In the genomic region with DNA sequence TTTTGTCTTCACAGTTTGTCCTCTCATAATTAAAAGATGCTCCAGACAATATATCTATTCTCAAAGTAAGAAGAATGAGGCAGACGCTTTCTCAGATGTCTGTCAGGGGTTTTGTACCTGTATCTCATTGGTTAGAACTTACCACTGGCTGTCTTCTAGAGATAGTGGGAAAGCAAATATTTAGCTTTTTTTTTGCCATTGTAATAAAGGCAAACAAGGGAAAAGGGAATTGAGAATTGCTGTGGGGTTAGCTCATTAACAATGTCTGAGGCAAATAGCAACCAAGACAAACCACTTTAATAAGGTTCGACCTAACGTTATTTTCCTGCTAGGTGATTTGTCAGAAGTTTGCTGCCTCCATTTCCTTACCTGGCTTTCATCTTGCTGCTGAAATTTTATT, we compare ENCODE assay signal across 19 cellular contexts. TPM values are rescaled to one million over a fixed set of nuclear protein-coding genes. Genes with fewer than 3 reads are reported as not detected.
DNase-seq lines count a peak whose midpoint lies in the region; ATAC-seq, FAIRE-seq and TF ChIP-seq lines count a peak whose summit lies in the region.
"Had no signal": no experiment of that assay in that cellular context is flagged by ENCODE, and none has a peak within 500 bp of the region (broad histone marks: within the 10 kb centered on the region; RNA-seq: fewer than 3 reads in every experiment).

No MANE protein-coding gene starts in this region.

- H2AFZ ChIP-seq in HepG2 (ENCODE audit: low read length): no peak overlapping the region

- ATAC-seq in HepG2: no peak
- ATAC-seq: CD8-positive, alpha-beta T cell had no signal

- H3K36me3 Mint-ChIP-seq in MCF 10A (ENCODE audit: insufficient read depth, unreplicated experiment): peaks cover 85% of the 10 kb centered on the region
- peaks cover 38% of the 10 kb centered on the region for H3K36me3 Mint-ChIP-seq in chondrocyte (ENCODE audit: low read depth)

- H3K9me3 Mint-ChIP-seq in MCF 10A (ENCODE audit: unreplicated experiment) (no peaks in the 10 kb centered on the region), chondrocyte (ENCODE audit: low read depth) (no peaks in the 10 kb centered on the region)
- H3K9me3 Mint-ChIP-seq: CD8-positive, alpha-beta T cell had no signal

- no peaks in the 10 kb centered on the region for H3K27me3 Mint-ChIP-seq in MCF 10A (ENCODE audit: insufficient read depth, unreplicated experiment)
- H3K27me3 Mint-ChIP-seq in chondrocyte (ENCODE audit: low read depth): no peaks in the 10 kb centered on the region

- BruUV-seq in MCF 10A (replicated peaks; lab: Mats Ljungman, UMichigan) (no TSS peak), HepG2 (replicated peaks; lab: Mats Ljungman, UMichigan) (no TSS peak)

- no peak for TF ChIP-seq RAD21 in HepG2 (CRISPR knock-in tag; IDR thresholded peaks at IDR 0.05)

- peaks cover 31% of the 10 kb centered on the region for H4K20me1 ChIP-seq in HepG2 (ENCODE audit: insufficient read depth, low read length)

- H3K27me3 ChIP-seq in breast epithelium (no peaks in the 10 kb centered on the region), HepG2 (ENCODE audit: control insufficient read depth in 1 of 2, insufficient read depth in 2 of 2, low read length in 2 of 2) (no peaks in the 10 kb centered on the region)
- H3K27me3 ChIP-seq: BLaER1 had no signal

- intact Hi-C loops in MCF 10A (cut with micrococcal nuclease) (no loop called here), breast epithelium (cut with DNase I; ENCODE audit: low total_unique reads) (no loop called here), HepG2 (cut with micrococcal nuclease; ENCODE audit: unreplicated experiment) (no loop called here)

- H3K4me3 ChIP-seq in breast epithelium: no peak overlapping the region
- H3K4me3 ChIP-seq in HepG2 (replicated peaks in 1 of 3; ENCODE audit: insufficient read depth in 1 of 3, low read depth in 2 of 3, low read length in 3 of 3): no peak overlapping the region
- H3K4me3 ChIP-seq: BLaER1 had no signal

- H3K4me1 Mint-ChIP-seq in MCF 10A (ENCODE audit: insufficient read depth, unreplicated experiment) (peaks cover 14% of the 10 kb centered on the region), chondrocyte (ENCODE audit: low read depth) (no peaks in the 10 kb centered on the region)

- H3K36me3 ChIP-seq in breast epithelium (peaks cover 8% of the 10 kb centered on the region), HepG2 (replicated peaks in 1 of 2; ENCODE audit: control insufficient read depth in 1 of 2, insufficient read depth in 2 of 2, low read length in 2 of 2) (peaks cover 25 to 87% of the 10 kb centered on the region in 2 experiments)

- H3K4me3 Mint-ChIP-seq in MCF 10A (ENCODE audit: unreplicated experiment): no peak overlapping the region
- H3K4me3 Mint-ChIP-seq in chondrocyte (ENCODE audit: unreplicated experiment): no peak overlapping the region
- H3K4me3 Mint-ChIP-seq: CD8-positive, alpha-beta T cell had no signal

- no peak overlapping the region for H3K4me2 ChIP-seq in HepG2 (ENCODE audit: low read depth, low read length)
- H3K4me2 ChIP-seq: BLaER1 had no signal

- H3K79me2 ChIP-seq in HepG2 (ENCODE audit: insufficient read depth, low read length): peaks cover 38% of the 10 kb centered on the region

- 96% methylated on average over 3 of the region's 3 CpGs for WGBS in HepG2 (ENCODE audit: low lambda C conversion rate)

- DNase-seq in MCF 10A (ENCODE audit: unreplicated experiment): no peak
- no peak for DNase-seq in breast epithelium (ENCODE audit: low spot score in 2 of 2)
- peak; percentile 9 for DNase-seq in GM20000 (ENCODE audit: low spot score)
- DNase-seq in HepG2 (ENCODE audit: low spot score): no peak
- DNase-seq in chondrocyte (ENCODE audit: low spot score): no peak
- DNase-seq in COR-L47 (lab: John Stamatoyannopoulos, UW): no peak
- no peak for DNase-seq in NCI-H526 treated with DMSO at 0.1 percent for 48 hours (lab: John Stamatoyannopoulos, UW)
- DNase-seq: CD8-positive, alpha-beta T cell; DMS53; EL; KBM-7; NCI-H1417; NCI-H187; NCI-H2107; NCI-H510A; NCI-H774; RPMI8226 had no signal

- H3K9me3 ChIP-seq in breast epithelium (no peaks in the 10 kb centered on the region), HepG2 (ENCODE audit: low read length) (no peaks in the 10 kb centered on the region)
- H3K9me3 ChIP-seq: BLaER1 had no signal

- no peak for TF ChIP-seq CTCF in MCF 10A (IDR thresholded peaks at IDR 0.05; ENCODE audit: unreplicated experiment)
- TF ChIP-seq CTCF in breast epithelium (IDR thresholded peaks at IDR 0.05): no peak
- no peak for TF ChIP-seq CTCF in GM20000 (IDR thresholded peaks at IDR 0.05; ENCODE audit: extremely low read depth, missing control alignments)
- TF ChIP-seq CTCF in HepG2 (CRISPR knock-in tag; IDR thresholded peaks at IDR 0.05): no peak
- TF ChIP-seq CTCF in chondrocyte (IDR thresholded peaks at IDR 0.05): no peak

- no peaks in the 10 kb centered on the region for H3K4me1 ChIP-seq in breast epithelium
- peaks cover 21% of the 10 kb centered on the region for H3K4me1 ChIP-seq in HepG2 (ENCODE audit: insufficient read depth, low read length)
- H3K4me1 ChIP-seq: BLaER1 had no signal

- H3K9ac ChIP-seq in HepG2 (ENCODE audit: insufficient read depth, low read depth, low read length): no peak overlapping the region
- H3K9ac ChIP-seq: BLaER1 had no signal

- POLR2A ChIA-PET in MCF 10A (lab: Yijun Ruan, JAX): interaction anchor here (0.7 to 1.6 kb wide), 4 partner anchors 9 to 29 kb away, joined by 3 to 6 read pairs (median 4); no protein-coding TSS in a partner anchor
- POLR2A ChIA-PET in HepG2 (lab: Yijun Ruan, JAX): interaction anchor here (1.6 kb wide), 1 partner anchor 30 kb away, joined by 9 read pairs; the partner anchor contains the start of gene ZNF638

- no peak for FAIRE-seq in HepG2 (lab: Jason Lieb, UNC)
- FAIRE-seq: H1 had no signal

- in situ Hi-C loops in HepG2 (cut with HindIII; ENCODE audit: extremely low pct_ligation_motif_present, low pct_unique_long_range_greater_than_20kb): no loop called here

- TF ChIP-seq EP300 in HepG2 (IDR thresholded peaks at IDR 0.05; ENCODE audit: low read depth in 2 of 2, low read length in 2 of 2) (no peak), HepG2 (CRISPR knock-in tag; IDR thresholded peaks at IDR 0.05; ENCODE audit: borderline replicate concordance) (no peak)

- H3K27ac ChIP-seq in breast epithelium (no peak overlapping the region), HepG2 (ENCODE audit: extremely low read length, insufficient read depth, low read length) (no peak overlapping the region)
- H3K27ac ChIP-seq: BLaER1 had no signal

- CTCF ChIA-PET in MCF 10A (lab: Yijun Ruan, JAX) (interaction anchor here (0.7 to 1.2 kb wide), 2 partner anchors 98 to 147 kb away, joined by 3 to 5 read pairs; no protein-coding TSS in a partner anchor), HepG2 (lab: Yijun Ruan, JAX; ENCODE audit: low intra/inter-chr PET ratio, low total read pairs) (no interaction called here)

- no peak for TF ChIP-seq POLR2A in breast epithelium (IDR thresholded peaks at IDR 0.05)
- TF ChIP-seq POLR2A in HepG2 (IDR thresholded peaks at IDR 0.05; ENCODE audit: insufficient read depth in 1 of 2, low read depth in 2 of 2, low read length in 2 of 2): no peak

- H3K27ac Mint-ChIP-seq in MCF 10A (ENCODE audit: low read depth, unreplicated experiment) (peak overlapping the region; percentile 40), chondrocyte (ENCODE audit: unreplicated experiment) (no peak overlapping the region)

TF ChIP-seq in HepG2, 621 proteins besides CTCF, POLR2A, EP300 and RAD21:
- TF ChIP-seq ZFP37 (CRISPR knock-in tag; IDR thresholded peaks at IDR 0.05; ENCODE audit: borderline replicate concordance) (no peak), TFDP1 (CRISPR knock-in tag; IDR thresholded peaks at IDR 0.05; ENCODE audit: borderline replicate concordance) (no peak), RBFOX2 (IDR thresholded peaks at IDR 0.05; ENCODE audit: low read depth, low read length) (0 out of 2 replicates have a peak, but pooled peaks have one; percentile 18)

RNA-seq across cellular contexts. Expression of gene ZNF638, which starts 30.0 kb away (rescaled TPM):
- total RNA-seq in MCF 10A (2022) (112 and 142 TPM in 2 replicates), breast epithelium (100 to 1,000 TPM; 203 to 290 (median 266) TPM), HepG2 (2016; rRNA removed; fragmentation: Illumina TruSeq; extraction: Trizol) (133 and 144 TPM in 2 replicates), chondrocyte (79.8 to 121 TPM (median 83.4 TPM) in 3 replicates)
- total RNA-seq in HepG2 (2016; cell fraction: cytosol; rRNA removed; fragmentation: Illumina TruSeq; extraction: Trizol; ENCODE audit: low read depth): 144 and 165 TPM in 2 replicates
- 136 and 142 TPM in 2 replicates for total RNA-seq in HepG2 (2016; cell fraction: insoluble cytoplasmic fraction; rRNA removed; fragmentation: Illumina TruSeq; extraction: Trizol)
- total RNA-seq in HepG2 (2016; cell fraction: membrane; rRNA removed; fragmentation: Illumina TruSeq; extraction: Trizol): 69.6 and 88.9 TPM in 2 replicates
- total RNA-seq in HepG2 (2016; cell fraction: nucleus; rRNA removed; fragmentation: Illumina TruSeq; extraction: Trizol): 338 and 339 TPM in 2 replicates
- 79.8 and 92.7 TPM in 2 replicates for polyA plus RNA-seq in HepG2 (2011; rRNA removed)
- 30.4 and 44.2 TPM in 2 replicates for polyA plus RNA-seq in HepG2 (2011; cell fraction: cytosol; rRNA removed)
- polyA plus RNA-seq in HepG2 (2011; cell fraction: nucleus; rRNA removed): 156 and 178 TPM in 2 replicates
- 94.6 and 110 TPM in 2 replicates for polyA plus RNA-seq in HepG2 (2012)
- polyA plus RNA-seq in HepG2 (2016; cell fraction: cytosol; fragmentation: Illumina TruSeq; extraction: Trizol; ENCODE audit: low read depth): 8.2 and 8.9 TPM in 2 replicates
- 88.5 and 93.4 TPM in 2 replicates for polyA plus RNA-seq in HepG2 (2016; cell fraction: insoluble cytoplasmic fraction; fragmentation: Illumina TruSeq; extraction: Trizol; ENCODE audit: low read depth)
- 13.9 and 16.6 TPM in 2 replicates for polyA plus RNA-seq in HepG2 (2016; cell fraction: membrane; fragmentation: Illumina TruSeq; extraction: Trizol; ENCODE audit: low read depth)
- polyA plus RNA-seq in HepG2 (2016; cell fraction: nucleus; fragmentation: Illumina TruSeq; extraction: Trizol; ENCODE audit: insufficient read depth, low read depth): 235 and 243 TPM in 2 replicates
- 88.0 and 129 TPM in 2 replicates for polyA minus RNA-seq in HepG2 (2011; rRNA and poly(A)+ RNA removed; ENCODE audit: low replicate concordance)
- polyA minus RNA-seq in HepG2 (2011; cell fraction: cytosol; rRNA and poly(A)+ RNA removed): 77.1 and 94.9 TPM in 2 replicates
- 881 and 997 TPM in 2 replicates for polyA minus RNA-seq in HepG2 (2011; cell fraction: nucleus; rRNA and poly(A)+ RNA removed)
